In genomic region chrX:3712870-3713224, GRCh38 we compare ENCODE assay signal across 8 cellular contexts. TPM values are rescaled to one million over a fixed set of nuclear protein-coding genes. Genes with fewer than 3 reads are reported as not detected.
DNase-seq lines count a peak whose midpoint lies in the region; ATAC-seq and TF ChIP-seq lines count a peak whose summit lies in the region.

No MANE protein-coding gene starts in this region.

- H3K4me3 Mint-ChIP-seq in naive B cell = peak overlapping the region; percentile 90 to 98 (median 94)

- no peaks in the 10 kb centered on the region for H3K27me3 Mint-ChIP-seq in naive B cell

- peak overlapping the region; percentile 82 for H3K9ac ChIP-seq in KMS-11

- H3K36me3 ChIP-seq in KMS-11 (ENCODE audit: insufficient read depth) = no peaks in the 10 kb centered on the region

- H3K27me3 ChIP-seq in KMS-11 (ENCODE audit: insufficient read depth, low read depth) = no peaks in the 10 kb centered on the region

- peak overlapping the region; percentile 34; the same call in 1 of the 2 replicates for H2AFZ ChIP-seq in KMS-11 (ENCODE audit: low read depth)

- no peaks in the 10 kb centered on the region for H3K9me3 Mint-ChIP-seq in naive B cell

- TF ChIP-seq CTCF in KMS-11 (conservative IDR thresholded peaks at IDR 0.05; ENCODE audit: low read depth, low read length) (no peak), choroid plexus epithelial cell (conservative IDR thresholded peaks at IDR 0.05; ENCODE audit: low read depth, low read length) (no peak)

- H3K79me2 ChIP-seq in KMS-11 (ENCODE audit: insufficient read depth, low read depth) = no peaks in the 10 kb centered on the region; the same call in 1 of the 2 replicates

- no peaks in the 10 kb centered on the region for H3K4me1 ChIP-seq in KMS-11 (ENCODE audit: low read depth, poor library complexity, severe bottlenecking)

- H3K4me3 ChIP-seq in KMS-11 (IDR thresholded peaks at IDR 0.05; ENCODE audit: insufficient read depth, low read depth, low read length) = no peak overlapping the region
- H3K4me3 ChIP-seq in choroid plexus epithelial cell (ENCODE audit: low read depth, low read length) = peak overlapping the region; percentile 65

- no peaks in the 10 kb centered on the region for H3K36me3 Mint-ChIP-seq in naive B cell

- H3K4me1 Mint-ChIP-seq in naive B cell = peaks cover 12 to 31% (median 19%) of the 10 kb centered on the region in 3 donors

- no peak overlapping the region for H3K27ac ChIP-seq in KMS-11

- H4K20me1 ChIP-seq in KMS-11 (ENCODE audit: insufficient read depth) = no peaks in the 10 kb centered on the region

- TF ChIP-seq POLR2A in GM10847 (IDR thresholded peaks at IDR 0.05; ENCODE audit: extremely low read depth, insufficient read length) = peak; percentile 6

- peak overlapping the region in 2 of 6 donors; percentile 91 to 97 for H3K27ac Mint-ChIP-seq in naive B cell

- peak overlapping the region; percentile 45 for H3K4me2 ChIP-seq in KMS-11

- DNase-seq in choroid plexus epithelial cell (ENCODE audit: low read depth) = no peak
- no peak for DNase-seq in naive B cell
- no peak for DNase-seq in T1000 (lab: John Stamatoyannopoulos, UW)
- no peak for DNase-seq in SKM-1 (lab: John Stamatoyannopoulos, UW; ENCODE audit: unreplicated experiment)
- no peak for DNase-seq in HT-29 (ENCODE audit: low spot score)

- ATAC-seq in GM21576 (IDR thresholded peaks at IDR 0.05; ENCODE audit: unreplicated experiment) (peak; percentile 16), naive B cell (ENCODE audit: low read depth in 2 of 2) (peak in 1 of 2 donors; percentile 4)

RNA-seq across cellular contexts. Expression of gene PRKX, which starts 0.6 kb away (rescaled TPM):
- polyA plus RNA-seq in naive B cell (ENCODE audit: low read depth in 6 of 6) = 10 to 100 TPM; 48.4 to 83.6 (median 64.6) TPM
- total RNA-seq in HT-29 (2014; rRNA removed; shearing (Covaris generic)) = 10.1 and 11.5 TPM in 2 replicates
